8 cellular contexts compared by ENCODE assay signal in the genomic region with DNA sequence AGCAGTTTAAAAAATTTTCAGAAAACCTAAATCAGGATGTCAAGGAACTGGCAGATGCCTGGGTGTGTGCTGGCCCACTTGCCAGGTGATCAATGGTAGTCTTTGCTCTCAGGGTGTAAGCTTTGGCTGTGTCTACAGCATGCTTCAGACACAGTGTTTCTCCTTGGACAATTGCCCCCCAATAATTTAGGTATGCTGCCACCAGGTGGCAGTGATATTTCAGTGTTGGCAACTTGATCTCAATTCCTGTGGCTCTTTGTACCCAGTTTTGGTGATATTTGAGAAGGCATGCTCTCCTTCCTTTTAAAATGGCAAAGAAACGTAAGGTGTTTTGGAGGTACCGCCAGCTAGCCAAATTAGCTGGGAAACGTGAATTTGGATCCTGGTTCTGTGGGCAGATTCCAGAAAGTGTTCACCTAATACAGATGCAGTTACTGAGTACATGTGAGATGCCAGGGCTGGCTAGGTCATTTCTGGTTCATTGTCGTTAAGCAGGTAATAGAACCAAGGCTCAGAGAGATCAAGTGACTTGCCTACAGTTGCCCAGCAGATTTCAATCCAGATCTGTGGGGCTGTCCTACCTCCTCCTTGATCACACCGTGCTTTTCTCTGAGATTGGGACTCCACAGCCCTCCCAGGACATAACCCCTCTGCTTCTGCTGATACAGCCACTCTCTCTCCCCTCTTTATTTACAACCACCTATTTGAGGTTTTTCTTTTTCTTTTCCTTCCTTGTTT.
A peak's percentile ranks its signal among the peaks of the same experiment; 100 is the strongest.
DNase-seq lines count a peak whose midpoint lies in the region; TF ChIP-seq lines count a peak whose summit lies in the region.

No MANE protein-coding gene starts in this region.

- DNase-seq in DMS53 treated with DMSO at 0.1 percent for 48 hours (lab: John Stamatoyannopoulos, UW; ENCODE audit: unreplicated experiment) (peak; percentile 19), amniotic epithelial cell (ENCODE audit: low read depth) (peak; percentile 37), kidney epithelial cell (ENCODE audit: low read depth) (no peak), occipital lobe (lab: John Stamatoyannopoulos, UW) (no peak), T1000 (lab: John Stamatoyannopoulos, UW) (no peak)
- peak; percentile 36 for DNase-seq in Jurkat, Clone E6-1 (ENCODE audit: low read depth, low spot score)
- peak; percentile 39 for DNase-seq in stimulated activated CD8-positive, alpha-beta memory T cell treated with anti-CD3 and anti-CD28 coated beads, Interleukin-12 subunit alpha, Interleukin-12 subunit beta, amount 100 ng/mL, for 4 hours (ENCODE audit: low read depth)

- H3K36me3 ChIP-seq in SU-DHL-6 (ENCODE audit: low read length), result no peaks in the 10 kb centered on the region
- no peaks in the 10 kb centered on the region for H3K36me3 ChIP-seq in kidney epithelial cell (ENCODE audit: control insufficient read depth, insufficient read depth, low read length)

- no peaks in the 10 kb centered on the region for H3F3A ChIP-seq in SU-DHL-6 (ENCODE audit: insufficient read depth)

- no peak overlapping the region for H3K4me3 ChIP-seq in Jurkat, Clone E6-1 (ENCODE audit: low read length)
- no peak overlapping the region for H3K4me3 ChIP-seq in SU-DHL-6 (ENCODE audit: insufficient read depth, low read length, poor library complexity, severe bottlenecking)
- no peak overlapping the region for H3K4me3 ChIP-seq in kidney epithelial cell (ENCODE audit: low read depth, low read length)

- H3K9me2 ChIP-seq in SU-DHL-6 (replicated peaks; ENCODE audit: insufficient read depth, low read length), result no peaks in the 10 kb centered on the region

- no peak overlapping the region for H3K9ac ChIP-seq in SU-DHL-6 (ENCODE audit: low read length)

- no peaks in the 10 kb centered on the region; the same call in 1 of the 2 replicates for H4K20me1 ChIP-seq in SU-DHL-6 (ENCODE audit: low read depth, low read length)

- TF ChIP-seq CTCF in SU-DHL-6 (IDR thresholded peaks at IDR 0.05; ENCODE audit: insufficient read depth, low read length, poor library complexity, severe bottlenecking), result peak; percentile 26
- TF ChIP-seq CTCF in kidney epithelial cell (IDR thresholded peaks at IDR 0.05; ENCODE audit: insufficient read depth, low read length, poor library complexity, severe bottlenecking), result peak; percentile 48

- no peak overlapping the region for H3K4me2 ChIP-seq in SU-DHL-6 (ENCODE audit: low read depth, low read length, poor library complexity, severe bottlenecking)

- H2AFZ ChIP-seq in SU-DHL-6 (ENCODE audit: low read depth, low read length, severe bottlenecking), result no peak overlapping the region

- H3K79me2 ChIP-seq in SU-DHL-6 (ENCODE audit: insufficient read depth, low read length), result no peaks in the 10 kb centered on the region

- no peaks in the 10 kb centered on the region for H3K9me3 ChIP-seq in SU-DHL-6 (ENCODE audit: insufficient read depth, low read length)

- H3K27me3 ChIP-seq in SU-DHL-6 (ENCODE audit: low read length), result no peaks in the 10 kb centered on the region
- no peaks in the 10 kb centered on the region for H3K27me3 ChIP-seq in kidney epithelial cell (ENCODE audit: control insufficient read depth, insufficient read depth, low read length)

- H3K27ac ChIP-seq in SU-DHL-6 (ENCODE audit: low read depth, low read length), result no peak overlapping the region

Comparison
In these comparisons a context has a peak if more than half of its experiments do, and no peak if none do; other contexts are left out.
1. DNase-seq: peak in DMS53 treated with DMSO at 0.1 percent for 48 hours (single experiment), Jurkat, Clone E6-1 (single experiment), amniotic epithelial cell (single experiment) and stimulated activated CD8-positive, alpha-beta memory T cell treated with anti-CD3 and anti-CD28 coated beads, Interleukin-12 subunit alpha, Interleukin-12 subunit beta, amount 100 ng/mL, for 4 hours (single experiment); none in kidney epithelial cell (single experiment), occipital lobe (single experiment) and T1000 (single experiment).